29 cellular contexts compared by ENCODE assay signal in the genomic region with DNA sequence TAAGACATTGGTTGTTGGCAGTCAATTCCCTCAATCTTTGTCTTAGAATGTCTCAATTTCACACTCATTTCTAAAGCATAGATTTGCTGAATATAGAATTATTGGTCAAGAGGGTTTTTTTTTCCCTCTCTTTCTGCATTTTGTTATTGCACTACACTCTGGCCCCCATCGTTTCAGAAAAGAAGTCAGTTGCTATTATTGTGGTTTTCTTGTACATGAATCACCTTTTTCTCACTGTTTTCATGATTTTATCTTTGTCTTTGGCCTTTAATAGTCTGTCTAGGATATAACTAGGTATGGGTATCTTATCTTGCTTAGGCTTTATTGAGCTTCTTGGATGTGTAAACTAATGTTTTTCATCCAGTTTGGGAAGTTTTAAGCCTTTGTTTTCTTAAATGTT.
"Had no signal": no experiment of that assay in that cellular context is flagged by ENCODE, and none has a peak within 500 bp of the region (broad histone marks: within the 10 kb centered on the region; RNA-seq: fewer than 3 reads in every experiment).

No MANE protein-coding gene starts in this region.

- H3K4me3 Mint-ChIP-seq: dendritic cell treated with granulocyte-macrophage colony-stimulating factor and Interleukin-4, amounts not matched to agents 40 ng/mL and 50 ng/mL, for 4 days; endodermal cell; naive thymus-derived CD4-positive, alpha-beta T cell; nephron; neural progenitor cell; stimulated activated naive CD8-positive, alpha-beta T cell treated with anti-CD3 and anti-CD28 coated beads, Interleukin-15, amount 100 ng/mL, for 72 hours had no signal

- H3K4me2 ChIP-seq: hepatocyte, neural progenitor cell had no signal

- H3K79me2 ChIP-seq: hepatocyte, parathyroid adenoma had no signal

- H3K9me3 Mint-ChIP-seq: neural progenitor cell had no signal

- H3K4me1 Mint-ChIP-seq: endodermal cell, neural progenitor cell had no signal

- H2AFZ ChIP-seq: hepatocyte, neural progenitor cell, parathyroid adenoma had no signal

- H3K4me1 ChIP-seq: foreskin keratinocyte, gastroesophageal sphincter, heart left ventricle, left lung, neural progenitor cell, parathyroid adenoma, right lobe of liver, suprapubic skin, vagina had no signal

- H3K9me3 ChIP-seq: gastroesophageal sphincter, heart left ventricle, left lung, right lobe of liver, suprapubic skin, vagina had no signal

- H3K27me3 ChIP-seq: foreskin keratinocyte, gastroesophageal sphincter, heart left ventricle, hepatocyte, left lung, neural progenitor cell, right lobe of liver, suprapubic skin, vagina had no signal

- DNase-seq: effector CD8-positive, alpha-beta T cell; endodermal cell; foreskin keratinocyte; heart left ventricle; kidney; left lung; mesendoderm; midbrain; naive thymus-derived CD4-positive, alpha-beta T cell; right lobe of liver; small intestine; stimulated activated CD4-positive, alpha-beta T cell treated with anti-CD3 and anti-CD28 coated beads, Interleukin-12 subunit alpha, Interleukin-12 subunit beta, amount 100 ng/mL, for 4 hours; stimulated activated CD4-positive, alpha-beta T cell treated with anti-CD3 and anti-CD28 coated beads, Interleukin-1b, Interleukin-23, amount 100 ng/mL, for 48 hours; stimulated activated CD4-positive, alpha-beta T cell treated with anti-CD3 and anti-CD28 coated beads, Interleukin-4, amount 100 ng/mL, for 1 hour; stimulated activated CD8-positive, alpha-beta memory T cell treated with anti-CD3 and anti-CD28 coated beads, Interleukin-4, amount 100 ng/mL, for 48 hours; stimulated activated naive CD4-positive, alpha-beta T cell; stimulated activated naive CD8-positive, alpha-beta T cell treated with anti-CD3 and anti-CD28 coated beads, Interleukin-15, amount 100 ng/mL, for 72 hours; trophoblast cell had no signal

- H3K36me3 Mint-ChIP-seq: naive thymus-derived CD4-positive, alpha-beta T cell; neural progenitor cell had no signal

- H3K27ac ChIP-seq: epithelial cell of prostate, foreskin keratinocyte, gastroesophageal sphincter, heart left ventricle, hepatocyte, left lung, neural progenitor cell, parathyroid adenoma, right lobe of liver, suprapubic skin, vagina had no signal

- H3K27ac Mint-ChIP-seq: dendritic cell treated with granulocyte-macrophage colony-stimulating factor and Interleukin-4, amounts not matched to agents 40 ng/mL and 50 ng/mL, for 4 days; endodermal cell; naive thymus-derived CD4-positive, alpha-beta T cell; nephron; neural progenitor cell; progenitor cell of endocrine pancreas; stimulated activated naive CD8-positive, alpha-beta T cell treated with anti-CD3 and anti-CD28 coated beads, Interleukin-15, amount 100 ng/mL, for 72 hours had no signal

- H3K27me3 Mint-ChIP-seq: dendritic cell treated with granulocyte-macrophage colony-stimulating factor and Interleukin-4, amounts not matched to agents 40 ng/mL and 50 ng/mL, for 4 days; progenitor cell of endocrine pancreas had no signal

- H3K9ac ChIP-seq: neural progenitor cell, parathyroid adenoma had no signal

- H3K4me3 ChIP-seq: gastroesophageal sphincter, heart left ventricle, hepatocyte, left lung, neural progenitor cell, right lobe of liver, suprapubic skin, vagina had no signal

- ATAC-seq: esophagus mucosa; foreskin keratinocyte; gastroesophageal sphincter; heart left ventricle; left lung; naive thymus-derived CD4-positive, alpha-beta T cell; right lobe of liver; stimulated activated naive CD8-positive, alpha-beta T cell treated with anti-CD3 and anti-CD28 coated beads, Interleukin-15, amount 100 ng/mL, for 72 hours had no signal

- H3K36me3 ChIP-seq: gastroesophageal sphincter, heart left ventricle, left lung, neural progenitor cell, right lobe of liver, suprapubic skin, vagina had no signal
